Comparison of ENCODE assay signal across 18 cellular contexts in the genomic region with DNA sequence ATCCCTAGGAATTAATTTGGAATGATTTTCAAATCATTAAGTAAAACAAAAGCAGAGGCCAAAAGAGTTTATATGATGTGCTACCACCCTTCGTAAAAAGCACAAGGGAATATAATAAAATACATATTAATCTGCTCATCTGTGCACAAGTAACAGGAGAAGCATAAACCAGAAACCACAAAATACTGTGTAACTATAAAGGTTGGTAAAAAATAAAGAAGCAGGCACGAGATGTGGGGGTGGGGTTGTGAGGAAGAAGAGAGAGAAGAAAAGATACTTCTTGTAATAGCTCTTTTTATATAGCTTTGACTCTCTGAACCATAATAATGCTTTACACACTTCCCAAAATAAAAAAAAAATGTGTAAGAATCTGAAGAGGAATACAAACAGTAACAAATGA.
"Had no signal": no experiment of that assay in that cellular context is flagged by ENCODE, and none has a peak within 500 bp of the region (broad histone marks: within the 10 kb centered on the region; RNA-seq: fewer than 3 reads in every experiment).

No MANE protein-coding gene starts in this region.

- H3K9me3 Mint-ChIP-seq: natural killer cell; neural crest cell; stimulated activated naive B cell treated with anti-CD40 and anti-IgM and Interleukin-4, amounts not matched to agents 10 μg/mL and 1 μg/mL and 100 μg/mL, for 72 hours; stimulated activated naive CD8-positive, alpha-beta T cell treated with anti-CD3 and anti-CD28 coated beads, Interleukin-15, amount 100 ng/mL, for 72 hours had no signal

- H3K27ac Mint-ChIP-seq: natural killer cell; stimulated activated naive B cell treated with anti-CD40 and anti-IgM and Interleukin-4, amounts not matched to agents 10 μg/mL and 1 μg/mL and 100 μg/mL, for 72 hours; stimulated activated naive CD8-positive, alpha-beta T cell treated with anti-CD3 and anti-CD28 coated beads, Interleukin-15, amount 100 ng/mL, for 72 hours had no signal

- H3K27me3 Mint-ChIP-seq: stimulated activated naive B cell treated with anti-CD40 and anti-IgM and Interleukin-4, amounts not matched to agents 10 μg/mL and 1 μg/mL and 100 μg/mL, for 72 hours; stimulated activated naive CD8-positive, alpha-beta T cell treated with anti-CD3 and anti-CD28 coated beads, Interleukin-15, amount 100 ng/mL, for 72 hours had no signal

- ATAC-seq: esophagus mucosa; gastrocnemius medialis; heart right ventricle; left lobe of liver; mucosa of descending colon; natural killer cell; stimulated activated naive CD8-positive, alpha-beta T cell treated with anti-CD3 and anti-CD28 coated beads, Interleukin-15, amount 100 ng/mL, for 72 hours; upper lobe of right lung had no signal

- H3K4me3 Mint-ChIP-seq: natural killer cell; neural crest cell; stimulated activated naive B cell treated with anti-CD40 and anti-IgM and Interleukin-4, amounts not matched to agents 10 μg/mL and 1 μg/mL and 100 μg/mL, for 72 hours; stimulated activated naive CD8-positive, alpha-beta T cell treated with anti-CD3 and anti-CD28 coated beads, Interleukin-15, amount 100 ng/mL, for 72 hours had no signal

- DNase-seq: dorsolateral prefrontal cortex; effector CD8-positive, alpha-beta T cell; gastrocnemius medialis; heart right ventricle; islet precursor cell; mammary epithelial cell; mucosa of descending colon; natural killer cell; sigmoid colon; stimulated activated CD4-positive, alpha-beta T cell treated with anti-CD3 and anti-CD28 coated beads, Interleukin-2, amount 100 ng/mL, for 24 hours; stimulated activated CD4-positive, alpha-beta T cell treated with anti-CD3 and anti-CD28 coated beads, Interleukin-4, amount 100 ng/mL, for 4 hours; stimulated activated naive B cell treated with anti-CD40 and anti-IgM and Interleukin-4, amounts not matched to agents 10 μg/mL and 1 μg/mL and 100 μg/mL, for 72 hours; stimulated activated naive CD8-positive, alpha-beta T cell treated with anti-CD3 and anti-CD28 coated beads, Interleukin-15, amount 100 ng/mL, for 72 hours; testis; upper lobe of right lung had no signal

- H3K36me3 Mint-ChIP-seq: natural killer cell had no signal
